ENCODE assay signal across 20 cellular contexts in genomic region chr11:128771102-128771501, GRCh38.
DNase-seq lines count a peak whose midpoint lies in the region; ATAC-seq lines count a peak whose summit lies in the region.
"Had no signal": no experiment of that assay in that cellular context is flagged by ENCODE, and none has a peak within 500 bp of the region (broad histone marks: within the 10 kb centered on the region; RNA-seq: fewer than 3 reads in every experiment).

No MANE protein-coding gene starts in this region.

- H3K27ac ChIP-seq in CD8-positive, alpha-beta memory T cell (ENCODE audit: low read depth, low read length): no peak overlapping the region
- H3K27ac ChIP-seq: KMS-11, SJCRH30 had no signal

- H3K9me3 ChIP-seq in CD8-positive, alpha-beta memory T cell (ENCODE audit: low read length): no peaks in the 10 kb centered on the region
- H3K9me3 ChIP-seq: SJCRH30 had no signal

- ATAC-seq in memory B cell (ENCODE audit: low read depth): no peak
- ATAC-seq in HG02798 (IDR thresholded peaks at IDR 0.05; ENCODE audit: poor library complexity, unreplicated experiment): no peak

- peaks cover 39% of the 10 kb centered on the region for H3K4me1 ChIP-seq in CD8-positive, alpha-beta memory T cell (ENCODE audit: insufficient read depth, low read length)
- H3K4me1 ChIP-seq: SJCRH30 had no signal

- H3K9me3 Mint-ChIP-seq in activated T-cell treated with anti-CD3 and anti-CD28 coated beads, Interleukin-2, amount 50 U/mL, for 24 hours: no peaks in the 10 kb centered on the region
- H3K9me3 Mint-ChIP-seq in CD8-positive, alpha-beta memory T cell: no peaks in the 10 kb centered on the region
- no peaks in the 10 kb centered on the region for H3K9me3 Mint-ChIP-seq in memory B cell

- H3K4me3 Mint-ChIP-seq in activated T-cell treated with anti-CD3 and anti-CD28 coated beads, Interleukin-2, amount 50 U/mL, for 24 hours: no peak overlapping the region
- peak overlapping the region in 1 of 7 donors; percentile 66 for H3K4me3 Mint-ChIP-seq in CD8-positive, alpha-beta memory T cell
- no peak overlapping the region for H3K4me3 Mint-ChIP-seq in memory B cell

- peaks cover 50% of the 10 kb centered on the region for H3K4me1 Mint-ChIP-seq in activated T-cell treated with anti-CD3 and anti-CD28 coated beads, Interleukin-2, amount 50 U/mL, for 24 hours (ENCODE audit: low read depth)
- peaks cover 60 to 83% (median 64%) of the 10 kb centered on the region in 3 donors for H3K4me1 Mint-ChIP-seq in CD8-positive, alpha-beta memory T cell
- H3K4me1 Mint-ChIP-seq in memory B cell: peaks cover 34% of the 10 kb centered on the region

- H3K27ac Mint-ChIP-seq in activated T-cell treated with anti-CD3 and anti-CD28 coated beads, Interleukin-2, amount 50 U/mL, for 24 hours: peak overlapping the region; percentile 3
- H3K27ac Mint-ChIP-seq in CD8-positive, alpha-beta memory T cell: peak overlapping the region in 6 of 8 donors; percentile 63 to 93 (median 78)
- peak overlapping the region; percentile 62 for H3K27ac Mint-ChIP-seq in memory B cell

- H3K27me3 Mint-ChIP-seq in activated T-cell treated with anti-CD3 and anti-CD28 coated beads, Interleukin-2, amount 50 U/mL, for 24 hours: no peaks in the 10 kb centered on the region
- H3K27me3 Mint-ChIP-seq in CD8-positive, alpha-beta memory T cell: peaks cover 0 to 1% of the 10 kb centered on the region in 2 donors
- no peaks in the 10 kb centered on the region for H3K27me3 Mint-ChIP-seq in memory B cell

- CTCF ChIA-PET in CD8-positive, alpha-beta memory T cell (lab: Charles Lee): interaction anchor here (1.3 to 2.6 kb wide), 2 partner anchors 606 to 614 kb away, joined by 3 to 5 read pairs; no protein-coding TSS in a partner anchor

- DNase-seq in activated T-cell treated with anti-CD3 and anti-CD28 coated beads, Interleukin-2, amount 50 U/mL, for 24 hours: no peak
- no peak for DNase-seq in activated T-cell treated with anti-CD3 and anti-CD28 coated beads, Interleukin-2, amount 50 U/mL, for 1 hour
- DNase-seq in CD8-positive, alpha-beta memory T cell: no peak
- DNase-seq in memory B cell (ENCODE audit: low spot score in 2 of 2) (no peak), HPDE6-E6E7 (ENCODE audit: extremely low spot score) (no peak), DMS114 treated with DMSO at 0.1 percent for 48 hours (lab: John Stamatoyannopoulos, UW; ENCODE audit: unreplicated experiment) (no peak), cortex of kidney (lab: John Stamatoyannopoulos, UW) (no peak)
- DNase-seq: AML-193, EL, GF-D8, IMR-90, NCI-H1092 treated with DMSO at 0.1 percent for 48 hours, NCI-H146, NCI-H2029, NCI-H2171, NCI-H524 treated with DMSO at 0.1 percent for 48 hours, OCI-M1, SJCRH30 had no signal

- no peak overlapping the region for H3K4me3 ChIP-seq in CD8-positive, alpha-beta memory T cell (ENCODE audit: low read length)
- H3K4me3 ChIP-seq: SJCRH30 had no signal

- POLR2A ChIA-PET in CD8-positive, alpha-beta memory T cell (lab: Charles Lee): no interaction called here

- no peaks in the 10 kb centered on the region for H3K27me3 ChIP-seq in CD8-positive, alpha-beta memory T cell (ENCODE audit: insufficient read depth, low read length, poor library complexity, severe bottlenecking)
- H3K27me3 ChIP-seq: SJCRH30 had no signal

- peaks cover 94% of the 10 kb centered on the region for H3K36me3 Mint-ChIP-seq in activated T-cell treated with anti-CD3 and anti-CD28 coated beads, Interleukin-2, amount 50 U/mL, for 24 hours (ENCODE audit: low read depth)
- H3K36me3 Mint-ChIP-seq in CD8-positive, alpha-beta memory T cell: peaks cover 15 to 98% (median 29%) of the 10 kb centered on the region in 3 donors
- peaks cover 51% of the 10 kb centered on the region for H3K36me3 Mint-ChIP-seq in memory B cell

- H3K36me3 ChIP-seq in CD8-positive, alpha-beta memory T cell (ENCODE audit: insufficient read depth, low read length): peaks cover 83% of the 10 kb centered on the region
- H3K36me3 ChIP-seq: SJCRH30 had no signal

Comparison
In these comparisons a context has a peak if more than half of its experiments do, and no peak if none do; other contexts are left out.
1. H3K27ac Mint-ChIP-seq: peak in every context shown above with its lines; median percentile 78 in CD8-positive, alpha-beta memory T cell; 62 in memory B cell; 3 in activated T-cell treated with anti-CD3 and anti-CD28 coated beads, Interleukin-2, amount 50 U/mL, for 24 hours.